Comparison of ENCODE assay signal across 8 cellular contexts in genomic region chr11:13105237-13105844, GRCh38.
A peak's percentile ranks its signal among the peaks of the same experiment; 100 is the strongest.
DNase-seq lines count a peak whose midpoint lies in the region; ATAC-seq and TF ChIP-seq lines count a peak whose summit lies in the region.

No MANE protein-coding gene starts in this region.

- no peak overlapping the region for H3K4me3 ChIP-seq in gastrocnemius medialis

- peak; percentile 46 for DNase-seq in NCI-H2196 treated with DMSO at 0.1 percent for 48 hours (lab: John Stamatoyannopoulos, UW; ENCODE audit: unreplicated experiment)
- DNase-seq in inferior parietal cortex (ENCODE audit: extremely low spot score): peak; percentile 47
- DNase-seq in gastrocnemius medialis: no peak
- no peak for DNase-seq in stimulated activated CD4-positive, alpha-beta T cell treated with anti-CD3 and anti-CD28 coated beads, Interleukin-1b, Interleukin-23, amount 100 ng/mL, for 48 hours
- no peak for DNase-seq in islet precursor cell

- no peaks in the 10 kb centered on the region for H3K27me3 ChIP-seq in gastrocnemius medialis

- ATAC-seq in GM18867 (IDR thresholded peaks at IDR 0.05; ENCODE audit: unreplicated experiment) (peak; percentile 64), HG03095 (IDR thresholded peaks at IDR 0.05; ENCODE audit: unreplicated experiment) (peak; percentile 55), gastrocnemius medialis (no peak), GM21723 (IDR thresholded peaks at IDR 0.05; ENCODE audit: unreplicated experiment) (no peak)

- no peak overlapping the region for H3K27ac ChIP-seq in gastrocnemius medialis

- H3K4me1 ChIP-seq in gastrocnemius medialis: no peaks in the 10 kb centered on the region

- in situ Hi-C loops in gastrocnemius medialis (cut with MboI; ENCODE audit: low sequenced_read_pairs in 4 of 4): no loop called here

- no peak for TF ChIP-seq CTCF in gastrocnemius medialis (IDR thresholded peaks at IDR 0.05 in 4 of 5, conservative IDR thresholded peaks at IDR 0.05 in 1 of 5)

- H3K9me3 ChIP-seq in gastrocnemius medialis: no peaks in the 10 kb centered on the region

- intact Hi-C loops in gastrocnemius medialis (cut with DNase I; ENCODE audit: low total_unique reads): no loop called here

- no peaks in the 10 kb centered on the region for H3K36me3 ChIP-seq in gastrocnemius medialis

- no peak for TF ChIP-seq POLR2A in gastrocnemius medialis (IDR thresholded peaks at IDR 0.05)

Comparison
In these comparisons a context has a peak if more than half of its experiments do, and no peak if none do; other contexts are left out.
1. ATAC-seq: peak in GM18867 (single experiment) and HG03095 (single experiment); none in gastrocnemius medialis (0 of 2) and GM21723 (single experiment).
2. DNase-seq: peak in NCI-H2196 treated with DMSO at 0.1 percent for 48 hours (single experiment) and inferior parietal cortex (single experiment); none in gastrocnemius medialis (0 of 2), stimulated activated CD4-positive, alpha-beta T cell treated with anti-CD3 and anti-CD28 coated beads, Interleukin-1b, Interleukin-23, amount 100 ng/mL, for 48 hours (single experiment) and islet precursor cell (single experiment).